In the genomic region with DNA sequence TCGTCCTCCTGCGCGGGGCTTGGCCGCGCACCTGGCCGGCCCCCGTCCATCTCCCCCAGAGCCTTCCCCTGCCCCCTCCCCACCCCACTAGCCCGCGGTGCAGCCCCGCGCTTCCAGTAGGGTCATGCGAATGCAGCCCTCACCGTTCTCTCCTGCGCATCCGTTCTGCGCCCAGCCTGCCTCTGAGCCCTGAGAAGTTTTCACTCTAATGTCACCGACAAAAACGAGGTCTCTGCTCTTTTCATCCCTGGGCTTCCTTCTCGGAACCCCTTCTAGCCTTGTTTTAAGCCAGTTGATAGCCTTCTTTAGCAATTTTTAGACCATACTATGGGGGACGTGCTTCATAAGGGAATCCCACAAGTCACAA, we compare ENCODE assay signal across 13 cellular contexts.
DNase-seq lines count a peak whose midpoint lies in the region; ATAC-seq and TF ChIP-seq lines count a peak whose summit lies in the region.
"Had no signal": no experiment of that assay in that cellular context is flagged by ENCODE, and none has a peak within 500 bp of the region (broad histone marks: within the 10 kb centered on the region; RNA-seq: fewer than 3 reads in every experiment).

No MANE protein-coding gene starts in this region.

- POLR2A ChIA-PET in WTC11 (lab: Charles Lee): no interaction called here

- no peaks in the 10 kb centered on the region; the same call in 1 of the 2 replicates for H3K4me1 ChIP-seq in iPS DF 6.9 (ENCODE audit: control insufficient read depth, insufficient read depth, low read length)
- H3K4me1 ChIP-seq: Caco-2 had no signal

- no peaks in the 10 kb centered on the region for H3K9me3 ChIP-seq in iPS DF 6.9 (ENCODE audit: control insufficient read depth, insufficient read depth, low read length)
- H3K9me3 ChIP-seq: Caco-2, tibial artery had no signal

- peak overlapping the region; percentile 90; the same call in 1 of the 2 replicates for H3K4me3 ChIP-seq in iPS DF 6.9 (ENCODE audit: low read length)
- H3K4me3 ChIP-seq: tibial artery had no signal

- no peak overlapping the region for H3K27ac ChIP-seq in iPS DF 6.9 (ENCODE audit: low read length)
- H3K27ac ChIP-seq: tibial artery had no signal

- peaks cover 2% of the 10 kb centered on the region for H3K4me1 Mint-ChIP-seq in T-helper 2 cell treated with Interferon-gamma antibody and Interleukin-4, amounts not matched to agents 5 μg/mL and 100 μg/mL, for 36 hours (ENCODE audit: low read depth)
- H3K4me1 Mint-ChIP-seq in WTC11 (peaks cover 10% of the 10 kb centered on the region), progenitor cell of endocrine pancreas (ENCODE audit: low read depth) (peaks cover 2% of the 10 kb centered on the region)

- ATAC-seq in WTC11: peak; percentile 64
- ATAC-seq in GM18870 (IDR thresholded peaks at IDR 0.05; ENCODE audit: unreplicated experiment): no peak
- ATAC-seq: left ventricle myocardium superior, PC-3 had no signal

- no peak overlapping the region for H3K27ac Mint-ChIP-seq in T-helper 2 cell treated with Interferon-gamma antibody and Interleukin-4, amounts not matched to agents 5 μg/mL and 100 μg/mL, for 36 hours
- H3K27ac Mint-ChIP-seq in WTC11 (no peak overlapping the region), progenitor cell of endocrine pancreas (no peak overlapping the region)

- CTCF ChIA-PET in WTC11 (lab: Charles Lee): interaction anchor here (1.8 kb wide), 1 partner anchor 26 kb away, joined by 12 read pairs; no protein-coding TSS in a partner anchor

- TF ChIP-seq CTCF in WTC11 (IDR thresholded peaks at IDR 0.05): no peak
- no peak for TF ChIP-seq CTCF in progenitor cell of endocrine pancreas (IDR thresholded peaks at IDR 0.05; ENCODE audit: unreplicated experiment)

- H3K27me3 ChIP-seq in iPS DF 6.9 (ENCODE audit: control insufficient read depth, insufficient read depth, low read length): peaks cover 1% of the 10 kb centered on the region; the same call in 1 of the 2 replicates

- no peaks in the 10 kb centered on the region for H3K36me3 Mint-ChIP-seq in T-helper 2 cell treated with Interferon-gamma antibody and Interleukin-4, amounts not matched to agents 5 μg/mL and 100 μg/mL, for 36 hours (ENCODE audit: low read depth)
- H3K36me3 Mint-ChIP-seq in WTC11 (no peaks in the 10 kb centered on the region), progenitor cell of endocrine pancreas (ENCODE audit: insufficient read depth) (no peaks in the 10 kb centered on the region)

- H3K4me3 Mint-ChIP-seq in T-helper 2 cell treated with Interferon-gamma antibody and Interleukin-4, amounts not matched to agents 5 μg/mL and 100 μg/mL, for 36 hours: peak overlapping the region; percentile 40
- peak overlapping the region; percentile 89 for H3K4me3 Mint-ChIP-seq in WTC11
- peak overlapping the region; percentile 77 for H3K4me3 Mint-ChIP-seq in progenitor cell of endocrine pancreas (ENCODE audit: low read depth)

- no peaks in the 10 kb centered on the region for H3K36me3 ChIP-seq in iPS DF 6.9 (ENCODE audit: control insufficient read depth, insufficient read depth, low read length)
- H3K36me3 ChIP-seq: tibial artery had no signal

- H3K9me3 Mint-ChIP-seq in T-helper 2 cell treated with Interferon-gamma antibody and Interleukin-4, amounts not matched to agents 5 μg/mL and 100 μg/mL, for 36 hours: no peaks in the 10 kb centered on the region
- no peaks in the 10 kb centered on the region for H3K9me3 Mint-ChIP-seq in WTC11
- H3K9me3 Mint-ChIP-seq in progenitor cell of endocrine pancreas (ENCODE audit: low read depth): no peaks in the 10 kb centered on the region

- no peak for DNase-seq in T-helper 2 cell treated with Interferon-gamma antibody and Interleukin-4, amounts not matched to agents 5 μg/mL and 100 μg/mL, for 36 hours (ENCODE audit: low spot score)
- DNase-seq in T-helper 2 cell (no peak), WTC11 (ENCODE audit: low spot score) (no peak), iPS DF 6.9 (ENCODE audit: low read depth, low spot score) (no peak), progenitor cell of endocrine pancreas (ENCODE audit: low spot score, unreplicated experiment) (no peak), foreskin melanocyte (no peak)
- no peak for DNase-seq in activated effector memory CD4-positive, alpha-beta T cell treated with anti-CD3 and anti-CD28 coated beads, Interleukin-2, amount 50 U/mL, for 16 hours
- DNase-seq: activated CD4-positive, alpha-beta T cell treated with anti-CD3 and anti-CD28 coated beads for 4 hours; Caco-2; left ventricle myocardium superior; PC-3; tibial artery had no signal

- WGBS in iPS DF 6.9 (ENCODE audit: insufficient coverage, insufficient read length): no CpG with 5 or more reads among the region's 20 CpGs

- H3K27me3 Mint-ChIP-seq in T-helper 2 cell treated with Interferon-gamma antibody and Interleukin-4, amounts not matched to agents 5 μg/mL and 100 μg/mL, for 36 hours (ENCODE audit: low read depth): peaks cover 48% of the 10 kb centered on the region
- H3K27me3 Mint-ChIP-seq in WTC11 (ENCODE audit: low read depth) (peaks cover 44% of the 10 kb centered on the region), progenitor cell of endocrine pancreas (peaks cover 64% of the 10 kb centered on the region)

TF ChIP-seq in WTC11, 78 proteins besides CTCF, POLR2A, EP300 and RAD21:
- no peak for TF ChIP-seq USF1 (CRISPR knock-in tag; IDR thresholded peaks at IDR 0.05)
- TF ChIP-seq IRF1 (CRISPR knock-in tag; IDR thresholded peaks at IDR 0.05): no peak
- TF ChIP-seq RELA (CRISPR knock-in tag; IDR thresholded peaks at IDR 0.05; ENCODE audit: borderline replicate concordance): no peak
- TF ChIP-seq, protein P1, sequence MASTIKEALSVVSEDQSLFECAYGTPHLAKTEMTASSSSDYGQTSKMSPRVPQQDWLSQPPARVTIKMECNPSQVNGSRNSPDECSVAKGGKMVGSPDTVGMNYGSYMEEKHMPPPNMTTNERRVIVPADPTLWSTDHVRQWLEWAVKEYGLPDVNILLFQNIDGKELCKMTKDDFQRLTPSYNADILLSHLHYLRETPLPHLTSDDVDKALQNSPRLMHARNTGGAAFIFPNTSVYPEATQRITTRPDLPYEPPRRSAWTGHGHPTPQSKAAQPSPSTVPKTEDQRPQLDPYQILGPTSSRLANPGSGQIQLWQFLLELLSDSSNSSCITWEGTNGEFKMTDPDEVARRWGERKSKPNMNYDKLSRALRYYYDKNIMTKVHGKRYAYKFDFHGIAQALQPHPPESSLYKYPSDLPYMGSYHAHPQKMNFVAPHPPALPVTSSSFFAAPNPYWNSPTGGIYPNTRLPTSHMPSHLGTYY (CRISPR knock-in tag; IDR thresholded peaks at IDR 0.05): no peak
- no peak for TF ChIP-seq ZBTB21 (CRISPR knock-in tag; IDR thresholded peaks at IDR 0.05; ENCODE audit: borderline replicate concordance)
- no peak for TF ChIP-seq ZBTB43 (CRISPR knock-in tag; IDR thresholded peaks at IDR 0.05)
